Comparison of ENCODE assay signal across 2 cellular contexts in genomic region chr17:81247339-81247990, GRCh38.
A peak's percentile ranks its signal among the peaks of the same experiment; 100 is the strongest.
TF ChIP-seq lines count a peak whose summit lies in the region.

No MANE protein-coding gene starts in this region.

TF ChIP-seq in HEK293, 187 proteins besides CTCF, POLR2A, EP300 and RAD21:
- TF ChIP-seq ZNF121 (tag by site-specific recombination; IDR thresholded peaks at IDR 0.05) (peak; percentile 83), PRDM6 (tag by site-specific recombination; IDR thresholded peaks at IDR 0.05) (no peak), ZNF544 (tag by site-specific recombination; IDR thresholded peaks at IDR 0.05) (no peak), OVOL3 (tag by site-specific recombination; IDR thresholded peaks at IDR 0.05) (no peak), TRIM28 (IDR thresholded peaks at IDR 0.05; ENCODE audit: borderline replicate concordance, low read length) (no peak), ZFHX2 (tag by site-specific recombination; conservative IDR thresholded peaks at IDR 0.05) (no peak)

TF ChIP-seq in K562, 482 proteins besides CTCF, POLR2A, EP300 and RAD21:
- TF ChIP-seq RBFOX2 (IDR thresholded peaks at IDR 0.05; ENCODE audit: low read depth, low read length): 0 out of 2 replicates have a peak, but pooled peaks have one; percentile 0
- no peak for TF ChIP-seq ZKSCAN8 (CRISPR knock-in tag; IDR thresholded peaks at IDR 0.05)
- TF ChIP-seq ZNF121 (CRISPR knock-in tag; conservative IDR thresholded peaks at IDR 0.05): peak; percentile 79
